ENCODE assay signal across 8 cellular contexts in the genomic region with DNA sequence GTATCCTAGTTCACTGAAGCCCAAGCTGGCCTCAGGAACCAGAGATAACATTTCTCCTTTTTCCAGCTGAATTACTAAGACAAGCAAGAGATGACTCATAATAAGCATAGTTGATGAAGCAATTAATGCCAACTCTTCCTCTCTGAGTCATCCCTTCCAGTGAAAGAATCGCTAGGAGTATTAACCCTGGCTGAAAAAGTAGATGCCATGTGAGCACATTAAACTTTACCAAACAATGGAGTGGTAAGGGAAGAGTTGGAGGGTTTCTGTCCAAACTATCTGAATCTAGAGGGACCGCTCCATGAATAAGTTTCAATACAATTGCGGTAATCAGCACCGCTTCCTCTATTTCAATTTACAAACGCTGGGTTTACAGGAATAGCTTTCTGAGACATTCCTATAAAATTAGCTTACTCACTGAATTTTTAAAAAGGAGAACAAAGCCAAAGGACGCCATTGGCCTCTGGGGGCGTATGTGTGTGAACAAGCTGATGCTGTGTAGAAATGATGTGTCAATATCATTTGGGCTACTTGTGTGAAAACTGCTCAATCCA. TPM values are rescaled to one million over a fixed set of nuclear protein-coding genes. Genes with fewer than 3 reads are reported as not detected.
DNase-seq lines count a peak whose midpoint lies in the region; ATAC-seq and TF ChIP-seq lines count a peak whose summit lies in the region.

No MANE protein-coding gene starts in this region.

- peak in 1 of 2 experiments; percentile 17 for DNase-seq in Caco-2
- DNase-seq in NAMALWA (ENCODE audit: low spot score) = peak; percentile 71
- DNase-seq in Right ventricle myocardium superior = peak; percentile 65
- DNase-seq in retinal pigment epithelial cell (ENCODE audit: low read depth) = peak; percentile 94

- no TSS peak for BruUV-seq in Caco-2 (replicated peaks; lab: Mats Ljungman, UMichigan)

- peak; percentile 34 for ATAC-seq in GM21447 (IDR thresholded peaks at IDR 0.05; ENCODE audit: unreplicated experiment)
- ATAC-seq in Right ventricle myocardium superior (ENCODE audit: poor library complexity) = peak; percentile 87
- no peak for ATAC-seq in GM21526 (IDR thresholded peaks at IDR 0.05; ENCODE audit: low FRiP score, unreplicated experiment)
- no peak for ATAC-seq in GM19324 (IDR thresholded peaks at IDR 0.05; ENCODE audit: low FRiP score, unreplicated experiment)

- H3K9me3 Mint-ChIP-seq in Caco-2 (ENCODE audit: unreplicated experiment) = no peaks in the 10 kb centered on the region
- no peaks in the 10 kb centered on the region for H3K9me3 Mint-ChIP-seq in activated naive CD8-positive, alpha-beta T cell (ENCODE audit: low read depth)

- no peaks in the 10 kb centered on the region for H3K36me3 Mint-ChIP-seq in Caco-2 (ENCODE audit: insufficient read depth, unreplicated experiment)
- H3K36me3 Mint-ChIP-seq in activated naive CD8-positive, alpha-beta T cell = peaks cover 6% of the 10 kb centered on the region

- no peaks in the 10 kb centered on the region for H3K27me3 Mint-ChIP-seq in Caco-2 (ENCODE audit: insufficient read depth, unreplicated experiment)
- no peaks in the 10 kb centered on the region for H3K27me3 Mint-ChIP-seq in activated naive CD8-positive, alpha-beta T cell

- no peak overlapping the region for H3K4me3 Mint-ChIP-seq in Caco-2 (ENCODE audit: unreplicated experiment)
- peak overlapping the region; percentile 89 for H3K4me3 Mint-ChIP-seq in activated naive CD8-positive, alpha-beta T cell

- intact Hi-C loops in Caco-2 (cut with micrococcal nuclease; ENCODE audit: unreplicated experiment) (no loop called here), Right ventricle myocardium superior (cut with DNase I) (no loop called here)

- TF ChIP-seq CTCF in Caco-2 (IDR thresholded peaks at IDR 0.05; ENCODE audit: insufficient read depth in 1 of 2, low read depth in 1 of 2, low read length in 1 of 2, severe bottlenecking in 1 of 2, unreplicated experiment in 1 of 2) (peak; percentile 11 to 29), retinal pigment epithelial cell (conservative IDR thresholded peaks at IDR 0.05; ENCODE audit: low read depth, low read length) (peak; percentile 60)

- POLR2A ChIA-PET in Caco-2 (lab: Charles Lee) = interaction anchor here (0.5 kb wide), 1 partner anchor 208 kb away, joined by 3 read pairs; no protein-coding TSS in a partner anchor

- H3K27me3 ChIP-seq in Caco-2 (replicated peaks; ENCODE audit: control insufficient read depth, insufficient read depth, low read length) = no peaks in the 10 kb centered on the region

- peaks cover 20% of the 10 kb centered on the region for H3K4me1 Mint-ChIP-seq in Caco-2 (ENCODE audit: low read depth, unreplicated experiment)
- peaks cover 47% of the 10 kb centered on the region for H3K4me1 Mint-ChIP-seq in activated naive CD8-positive, alpha-beta T cell (ENCODE audit: low read depth)

- CTCF ChIA-PET in Caco-2 (lab: Charles Lee) = interaction anchor here (0.7 kb wide), 1 partner anchor 58 kb away, joined by 4 read pairs; no protein-coding TSS in a partner anchor

- 0 out of 2 replicates have a peak, but pooled peaks cover 3% of the 10 kb centered on the region for H3K4me1 ChIP-seq in Caco-2

- H3K36me3 ChIP-seq in Caco-2 (ENCODE audit: control insufficient read depth, insufficient read depth, low read length) = no peaks in the 10 kb centered on the region

- H3K27ac Mint-ChIP-seq in Caco-2 (ENCODE audit: unreplicated experiment) = no peak overlapping the region
- H3K27ac Mint-ChIP-seq in activated naive CD8-positive, alpha-beta T cell = peak overlapping the region; percentile 98

- H3K4me3 ChIP-seq in Caco-2 (ENCODE audit: low read depth, low read length) (no peak overlapping the region), retinal pigment epithelial cell (ENCODE audit: low read length) (peak overlapping the region; percentile 19)

- H3K9me3 ChIP-seq in Caco-2 = no peaks in the 10 kb centered on the region

RNA-seq across cellular contexts. Expression of a gene that starts 48.3 kb away (rescaled TPM):
- total RNA-seq in Caco-2 (2022) = 14.2 and 15.2 TPM in 2 replicates
- 36.1 TPM for total RNA-seq in Right ventricle myocardium superior

Comparison
In these comparisons a context has a peak if more than half of its experiments do, and no peak if none do; other contexts are left out.
1. ATAC-seq: peak in GM21447 (single experiment) and Right ventricle myocardium superior (single experiment); none in GM21526 (single experiment) and GM19324 (single experiment).